15 cellular contexts compared by ENCODE assay signal in the genomic region with DNA sequence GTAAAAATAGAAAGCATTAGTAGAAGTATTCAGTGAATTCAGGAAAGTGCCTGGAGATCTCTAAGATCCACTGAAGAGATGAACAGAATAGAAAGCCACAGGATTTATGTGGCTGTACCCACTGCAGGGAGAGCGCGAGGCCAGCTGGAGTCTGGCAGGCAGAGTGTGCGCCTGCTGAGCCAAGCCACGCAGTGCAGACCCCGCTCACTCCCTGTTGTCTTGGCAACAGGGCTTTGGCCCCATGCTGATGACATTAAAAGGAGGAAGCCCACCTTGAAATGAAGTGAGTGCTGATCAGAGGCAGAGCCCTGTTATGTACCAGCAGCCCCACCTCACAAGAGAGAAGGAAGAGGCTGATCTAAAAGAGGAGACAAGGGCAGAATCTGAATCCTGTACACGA. TPM values are rescaled to one million over a fixed set of nuclear protein-coding genes. Genes with fewer than 3 reads are reported as not detected.
DNase-seq lines count a peak whose midpoint lies in the region; ATAC-seq lines count a peak whose summit lies in the region.
"Had no signal": no experiment of that assay in that cellular context is flagged by ENCODE, and none has a peak within 500 bp of the region (broad histone marks: within the 10 kb centered on the region; RNA-seq: fewer than 3 reads in every experiment).

No MANE protein-coding gene starts in this region.

- no peak for ATAC-seq in activated T-cell treated with anti-CD3 and anti-CD28 coated beads, Interleukin-2, amount 50 U/mL, for 4 hours
- ATAC-seq in T-cell (replicated peaks in 1 of 4) (no peak), left cardiac atrium (no peak)
- ATAC-seq in effector memory CD8-positive, alpha-beta T cell (replicated peaks) = no peak
- ATAC-seq in stimulated activated naive CD8-positive, alpha-beta T cell treated with anti-CD3 and anti-CD28 coated beads, Interleukin-15, amount 100 ng/mL, for 72 hours = no peak
- ATAC-seq: gastrocnemius medialis had no signal

- H3K27me3 Mint-ChIP-seq in activated T-cell treated with anti-CD3 and anti-CD28 coated beads, Interleukin-2, amount 50 U/mL, for 4 hours (ENCODE audit: low read depth) = no peaks in the 10 kb centered on the region
- H3K27me3 Mint-ChIP-seq in T-cell = no peaks in the 10 kb centered on the region
- H3K27me3 Mint-ChIP-seq in effector memory CD8-positive, alpha-beta T cell = no peaks in the 10 kb centered on the region
- no peaks in the 10 kb centered on the region for H3K27me3 Mint-ChIP-seq in stimulated activated naive CD8-positive, alpha-beta T cell treated with anti-CD3 and anti-CD28 coated beads, Interleukin-15, amount 100 ng/mL, for 72 hours
- H3K27me3 Mint-ChIP-seq: activated B cell treated with CpG ODN at 0.5 μM for 24 hours had no signal

- H3K27ac Mint-ChIP-seq in T-cell = peak overlapping the region; percentile 79 to 97
- H3K27ac Mint-ChIP-seq in effector memory CD8-positive, alpha-beta T cell = peak overlapping the region; percentile 88 to 92
- H3K27ac Mint-ChIP-seq in stimulated activated naive CD8-positive, alpha-beta T cell treated with anti-CD3 and anti-CD28 coated beads, Interleukin-15, amount 100 ng/mL, for 72 hours = peak overlapping the region; percentile 92 to 96
- H3K27ac Mint-ChIP-seq: activated B cell treated with CpG ODN at 0.5 μM for 24 hours had no signal

- H3K9me3 Mint-ChIP-seq in activated T-cell treated with anti-CD3 and anti-CD28 coated beads, Interleukin-2, amount 50 U/mL, for 4 hours = no peaks in the 10 kb centered on the region
- no peaks in the 10 kb centered on the region for H3K9me3 Mint-ChIP-seq in T-cell
- H3K9me3 Mint-ChIP-seq in effector memory CD8-positive, alpha-beta T cell = no peaks in the 10 kb centered on the region
- H3K9me3 Mint-ChIP-seq in stimulated activated naive CD8-positive, alpha-beta T cell treated with anti-CD3 and anti-CD28 coated beads, Interleukin-15, amount 100 ng/mL, for 72 hours = no peaks in the 10 kb centered on the region
- H3K9me3 Mint-ChIP-seq: activated B cell treated with CpG ODN at 0.5 μM for 24 hours had no signal

- H3K4me3 Mint-ChIP-seq in activated T-cell treated with anti-CD3 and anti-CD28 coated beads, Interleukin-2, amount 50 U/mL, for 4 hours = peak overlapping the region; percentile 7
- H3K4me3 Mint-ChIP-seq in T-cell = peak overlapping the region; percentile 42 to 90 (median 81)
- H3K4me3 Mint-ChIP-seq in effector memory CD8-positive, alpha-beta T cell = peak overlapping the region in 1 of 2 donors; percentile 81
- H3K4me3 Mint-ChIP-seq in stimulated activated naive CD8-positive, alpha-beta T cell treated with anti-CD3 and anti-CD28 coated beads, Interleukin-15, amount 100 ng/mL, for 72 hours = peak overlapping the region; percentile 81 to 91

- intact Hi-C loops in left cardiac atrium (cut with DNase I) = no loop called here

- CTCF ChIA-PET in T-cell (lab: Charles Lee) = interaction anchor here (0.6 to 3.2 kb wide), 5 partner anchors 10 to 36 kb away, joined by 3 to 32 read pairs (median 5); a partner anchor contains a TSS

- H3K4me1 Mint-ChIP-seq in activated T-cell treated with anti-CD3 and anti-CD28 coated beads, Interleukin-2, amount 50 U/mL, for 4 hours (ENCODE audit: low read depth) = peaks cover 35% of the 10 kb centered on the region
- peaks cover 36 to 63% (median 60%) of the 10 kb centered on the region in 3 donors for H3K4me1 Mint-ChIP-seq in T-cell
- peaks cover 24% of the 10 kb centered on the region in 2 donors for H3K4me1 Mint-ChIP-seq in effector memory CD8-positive, alpha-beta T cell (ENCODE audit: low read depth in 2 of 2)
- peaks cover 42% of the 10 kb centered on the region for H3K4me1 Mint-ChIP-seq in stimulated activated naive CD8-positive, alpha-beta T cell treated with anti-CD3 and anti-CD28 coated beads, Interleukin-15, amount 100 ng/mL, for 72 hours

- no peak for DNase-seq in activated T-cell treated with anti-CD3 and anti-CD28 coated beads, Interleukin-2, amount 50 U/mL, for 4 hours
- DNase-seq in activated T-cell treated with anti-CD3 and anti-CD28 coated beads for 4 hours = no peak
- DNase-seq in T-cell = no peak
- no peak for DNase-seq in effector memory CD8-positive, alpha-beta T cell
- no peak for DNase-seq in stimulated activated naive CD8-positive, alpha-beta T cell treated with anti-CD3 and anti-CD28 coated beads, Interleukin-15, amount 100 ng/mL, for 72 hours
- no peak for DNase-seq in Kasumi-1 (lab: John Stamatoyannopoulos, UW)
- DNase-seq in NCI-H524 treated with DMSO at 0.1 percent for 48 hours (lab: John Stamatoyannopoulos, UW) = no peak
- DNase-seq in left cardiac atrium = no peak
- DNase-seq: activated B cell treated with CpG ODN at 0.5 μM for 24 hours, gastrocnemius medialis, GDM1, GOT3, NCI-H1092, NCI-H774, stomach had no signal

- POLR2A ChIA-PET in T-cell (lab: Charles Lee) = interaction anchor here in 1 of 2 donors (0.5 kb wide), 1 partner anchor 21 kb away, joined by 5 read pairs; no protein-coding TSS in a partner anchor

- peaks cover 3% of the 10 kb centered on the region for H3K36me3 Mint-ChIP-seq in activated T-cell treated with anti-CD3 and anti-CD28 coated beads, Interleukin-2, amount 50 U/mL, for 4 hours (ENCODE audit: insufficient read depth)
- H3K36me3 Mint-ChIP-seq in T-cell = peaks cover 8% of the 10 kb centered on the region
- H3K36me3 Mint-ChIP-seq in effector memory CD8-positive, alpha-beta T cell (ENCODE audit: insufficient read depth) = peaks cover 5% of the 10 kb centered on the region

RNA-seq across cellular contexts. Expression of a gene that starts 36.7 kb away (rescaled TPM):
- total RNA-seq in activated T-cell treated with anti-CD3 and anti-CD28 coated beads, Interleukin-2, amount 50 U/mL, for 4 hours = 1 to 10 TPM; 3.4 to 6.8 (median 6.0) TPM
- 10 to 100 TPM; 12.5 to 33.0 (median 14.6) TPM for total RNA-seq in T-cell
- 10 to 100 TPM in 1 of 2 donors, 1 to 10 TPM in 1; 5.6 to 10.8 TPM for total RNA-seq in left cardiac atrium
